In genomic region chrX:103081051-103081450, GRCh38 we compare ENCODE assay signal across 40 cellular contexts. TPM values are rescaled to one million over a fixed set of nuclear protein-coding genes. Genes with fewer than 3 reads are reported as not detected.
"Had no signal": no experiment of that assay in that cellular context is flagged by ENCODE, and none has a peak within 500 bp of the region (broad histone marks: within the 10 kb centered on the region; RNA-seq: fewer than 3 reads in every experiment).

No MANE protein-coding gene starts in this region.

- H3K4me3 Mint-ChIP-seq: activated naive CD4-positive, alpha-beta T cell treated with anti-CD3 and anti-CD28 coated beads for 36 hours; activated naive CD4-positive, alpha-beta T cell treated with anti-CD3 and anti-CD28 coated beads, Interleukin-2, amount 10 ng/mL, durations not matched to agents 7 days and 5 days; activated naive CD4-positive, alpha-beta T cell treated with anti-CD3 and anti-CD28 coated beads, Interleukin-2, amount 50 U/mL, for 24 hours; activated naive CD8-positive, alpha-beta T cell; activated naive CD8-positive, alpha-beta T cell treated with anti-CD3 and anti-CD28 coated beads for 36 hours; activated naive CD8-positive, alpha-beta T cell treated with anti-CD3 and anti-CD28 coated beads, Interleukin-2, amount 10 ng/mL, durations not matched to agents 7 days and 5 days; activated naive CD8-positive, alpha-beta T cell treated with anti-CD3 and anti-CD28 coated beads, Interleukin-2, amount 50 U/mL, for 24 hours; activated T-cell treated with anti-CD3 and anti-CD28 coated beads, Interleukin-2, amount 50 U/mL, for 24 hours; activated T-cell treated with anti-CD3 and anti-CD28 coated beads, Interleukin-2, amount 50 U/mL, for 4 hours; activated T-cell treated with anti-CD3 and anti-CD28 coated beads, Interleukin-2, amount 50 U/mL, for 72 hours; activated T-helper 1 cell treated with anti-CD3 and anti-CD28 coated beads, Interleukin-12 subunit alpha, Interleukin-12 subunit beta, Interleukin-2, Interleukin-4 antibody, amounts not matched to agents 30 ng/mL and 10 ng/mL and 1 ng/mL, durations not matched to agents 14 hours and 24 hours and 36 hours; activated T-helper 17 cell treated with anti-CD3 and anti-CD28 coated beads, Interleukin-2, amount 50 U/mL, for 72 hours; brain; central memory CD8-positive, alpha-beta T cell had no signal

- FAIRE-seq: astrocyte, bronchial epithelial cell had no signal

- H3K27ac Mint-ChIP-seq: activated naive CD4-positive, alpha-beta T cell treated with anti-CD3 and anti-CD28 coated beads for 36 hours; activated naive CD4-positive, alpha-beta T cell treated with anti-CD3 and anti-CD28 coated beads, Interleukin-2, amount 10 ng/mL, durations not matched to agents 7 days and 5 days; activated naive CD4-positive, alpha-beta T cell treated with anti-CD3 and anti-CD28 coated beads, Interleukin-2, amount 50 U/mL, for 24 hours; activated naive CD4-positive, alpha-beta T cell treated with anti-CD3 and anti-CD28 coated beads, Interleukin-2, amount 50 U/mL, for 72 hours; activated naive CD8-positive, alpha-beta T cell; activated naive CD8-positive, alpha-beta T cell treated with anti-CD3 and anti-CD28 coated beads for 36 hours; activated naive CD8-positive, alpha-beta T cell treated with anti-CD3 and anti-CD28 coated beads, Interleukin-2, amount 10 ng/mL, durations not matched to agents 7 days and 5 days; activated naive CD8-positive, alpha-beta T cell treated with anti-CD3 and anti-CD28 coated beads, Interleukin-2, amount 50 U/mL, for 24 hours; activated T-cell treated with anti-CD3 and anti-CD28 coated beads, Interleukin-2, amount 50 U/mL, for 24 hours; activated T-cell treated with anti-CD3 and anti-CD28 coated beads, Interleukin-2, amount 50 U/mL, for 72 hours; activated T-helper 1 cell treated with anti-CD3 and anti-CD28 coated beads, Interleukin-12 subunit alpha, Interleukin-12 subunit beta, Interleukin-2, Interleukin-4 antibody, amounts not matched to agents 30 ng/mL and 10 ng/mL and 1 ng/mL, durations not matched to agents 14 hours and 24 hours and 36 hours; activated T-helper 17 cell treated with anti-CD3 and anti-CD28 coated beads, Interleukin-2, amount 50 U/mL, for 72 hours; activated T-helper 2 cell treated with anti-CD3 and anti-CD28 coated beads, Interferon-gamma antibody, Interleukin-2, Interleukin-4, amounts not matched to agents 10 μg/mL and 5 μg/mL and 100 μg/mL, durations not matched to agents 14 hours and 24 hours and 36 hours; brain had no signal

- DNase-seq: activated effector memory CD4-positive, alpha-beta T cell treated with anti-CD3 and anti-CD28 coated beads, Interleukin-2, amount 50 U/mL, for 16 hours; activated effector memory CD4-positive, alpha-beta T cell treated with Interleukin-2 at 50 U/mL for 16 hours; activated gamma-delta T cell; activated gamma-delta T cell treated with Interleukin-2 at 50 U/mL for 16 hours; activated naive CD4-positive, alpha-beta T cell; activated naive CD4-positive, alpha-beta T cell treated with anti-CD3 and anti-CD28 coated beads for 36 hours; activated naive CD4-positive, alpha-beta T cell treated with anti-CD3 and anti-CD28 coated beads, Interleukin-2, amount 10 ng/mL, durations not matched to agents 7 days and 5 days; activated naive CD4-positive, alpha-beta T cell treated with anti-CD3 and anti-CD28 coated beads, Interleukin-2, amount 50 U/mL, for 16 hours; activated naive CD4-positive, alpha-beta T cell treated with Interleukin-2 at 50 U/mL for 16 hours; activated naive CD8-positive, alpha-beta T cell treated with anti-CD3 and anti-CD28 coated beads for 36 hours; activated naive CD8-positive, alpha-beta T cell treated with anti-CD3 and anti-CD28 coated beads, Interleukin-2, amount 10 ng/mL, durations not matched to agents 7 days and 5 days; activated naive CD8-positive, alpha-beta T cell treated with anti-CD3 and anti-CD28 coated beads, Interleukin-2, amount 50 U/mL, for 24 hours; activated T-cell treated with anti-CD3 and anti-CD28 coated beads, Interleukin-2, amount 50 U/mL, for 1 hour; activated T-cell treated with anti-CD3 and anti-CD28 coated beads, Interleukin-2, amount 50 U/mL, for 24 hours; activated T-cell treated with anti-CD3 and anti-CD28 coated beads, Interleukin-2, amount 50 U/mL, for 4 hours; activated T-cell treated with anti-CD3 and anti-CD28 coated beads, Interleukin-2, amount 50 U/mL, for 48 hours; activated T-cell treated with anti-CD3 and anti-CD28 coated beads, Interleukin-2, amount 50 U/mL, for 72 hours; adrenal gland; amniotic stem cell; amygdala; anterior cingulate cortex; aorta; brain microvascular endothelial cell; caudate nucleus; central memory CD4-positive, alpha-beta T cell; cerebellar nuclear complex had no signal

- H3K4me1 Mint-ChIP-seq: activated naive CD4-positive, alpha-beta T cell treated with anti-CD3 and anti-CD28 coated beads, Interleukin-2, amount 10 ng/mL, durations not matched to agents 7 days and 5 days; activated naive CD4-positive, alpha-beta T cell treated with anti-CD3 and anti-CD28 coated beads, Interleukin-2, amount 50 U/mL, for 24 hours; activated naive CD8-positive, alpha-beta T cell treated with anti-CD3 and anti-CD28 coated beads for 36 hours; activated naive CD8-positive, alpha-beta T cell treated with anti-CD3 and anti-CD28 coated beads, Interleukin-2, amount 10 ng/mL, durations not matched to agents 7 days and 5 days; activated naive CD8-positive, alpha-beta T cell treated with anti-CD3 and anti-CD28 coated beads, Interleukin-2, amount 50 U/mL, for 24 hours; activated T-helper 17 cell treated with anti-CD3 and anti-CD28 coated beads, Interleukin-2, amount 50 U/mL, for 72 hours; brain; central memory CD8-positive, alpha-beta T cell had no signal

- ATAC-seq: activated naive CD4-positive, alpha-beta T cell treated with anti-CD3 and anti-CD28 coated beads, Interleukin-2, amount 50 U/mL, for 72 hours; activated naive CD8-positive, alpha-beta T cell treated with anti-CD3 and anti-CD28 coated beads, Interleukin-2, amount 50 U/mL, for 24 hours; activated T-cell treated with anti-CD3 and anti-CD28 coated beads, Interleukin-2, amount 50 U/mL, for 4 hours; activated T-cell treated with anti-CD3 and anti-CD28 coated beads, Interleukin-2, amount 50 U/mL, for 72 hours; activated T-helper 17 cell treated with anti-CD3 and anti-CD28 coated beads, Interleukin-2, amount 50 U/mL, for 72 hours had no signal

- H3K27me3 ChIP-seq: ascending aorta, brain microvascular endothelial cell, cardiac muscle cell had no signal

- H3K4me3 ChIP-seq: adrenal gland, ascending aorta, breast epithelium, cardiac muscle cell had no signal

- H3K4me1 ChIP-seq: adrenal gland, ascending aorta, breast epithelium had no signal

- H3K36me3 Mint-ChIP-seq: activated naive CD4-positive, alpha-beta T cell treated with anti-CD3 and anti-CD28 coated beads, Interleukin-2, amount 10 ng/mL, durations not matched to agents 7 days and 5 days; activated naive CD4-positive, alpha-beta T cell treated with anti-CD3 and anti-CD28 coated beads, Interleukin-2, amount 50 U/mL, for 24 hours; activated naive CD4-positive, alpha-beta T cell treated with anti-CD3 and anti-CD28 coated beads, Interleukin-2, amount 50 U/mL, for 72 hours; activated naive CD8-positive, alpha-beta T cell; activated naive CD8-positive, alpha-beta T cell treated with anti-CD3 and anti-CD28 coated beads for 36 hours; activated naive CD8-positive, alpha-beta T cell treated with anti-CD3 and anti-CD28 coated beads, Interleukin-2, amount 10 ng/mL, durations not matched to agents 7 days and 5 days; brain had no signal

- H3K9me3 ChIP-seq: adrenal gland, ascending aorta, breast epithelium had no signal

- H3K9me3 Mint-ChIP-seq: activated naive CD4-positive, alpha-beta T cell treated with anti-CD3 and anti-CD28 coated beads for 36 hours; activated naive CD4-positive, alpha-beta T cell treated with anti-CD3 and anti-CD28 coated beads, Interleukin-2, amount 10 ng/mL, durations not matched to agents 7 days and 5 days; activated naive CD4-positive, alpha-beta T cell treated with anti-CD3 and anti-CD28 coated beads, Interleukin-2, amount 50 U/mL, for 24 hours; activated naive CD4-positive, alpha-beta T cell treated with anti-CD3 and anti-CD28 coated beads, Interleukin-2, amount 50 U/mL, for 72 hours; activated naive CD8-positive, alpha-beta T cell treated with anti-CD3 and anti-CD28 coated beads for 36 hours; activated naive CD8-positive, alpha-beta T cell treated with anti-CD3 and anti-CD28 coated beads, Interleukin-2, amount 10 ng/mL, durations not matched to agents 7 days and 5 days; activated naive CD8-positive, alpha-beta T cell treated with anti-CD3 and anti-CD28 coated beads, Interleukin-2, amount 50 U/mL, for 24 hours; activated T-cell treated with anti-CD3 and anti-CD28 coated beads, Interleukin-2, amount 50 U/mL, for 24 hours; activated T-cell treated with anti-CD3 and anti-CD28 coated beads, Interleukin-2, amount 50 U/mL, for 4 hours; activated T-cell treated with anti-CD3 and anti-CD28 coated beads, Interleukin-2, amount 50 U/mL, for 72 hours; activated T-helper 1 cell treated with anti-CD3 and anti-CD28 coated beads, Interleukin-12 subunit alpha, Interleukin-12 subunit beta, Interleukin-2, Interleukin-4 antibody, amounts not matched to agents 30 ng/mL and 10 ng/mL and 1 ng/mL, durations not matched to agents 14 hours and 24 hours and 36 hours; activated T-helper 17 cell treated with anti-CD3 and anti-CD28 coated beads, Interleukin-2, amount 50 U/mL, for 72 hours; activated T-helper 2 cell treated with anti-CD3 and anti-CD28 coated beads, Interferon-gamma antibody, Interleukin-2, Interleukin-4, amounts not matched to agents 10 μg/mL and 5 μg/mL and 100 μg/mL, durations not matched to agents 14 hours and 24 hours and 36 hours; central memory CD8-positive, alpha-beta T cell had no signal

- H3K27me3 Mint-ChIP-seq: activated naive CD4-positive, alpha-beta T cell treated with anti-CD3 and anti-CD28 coated beads, Interleukin-2, amount 10 ng/mL, durations not matched to agents 7 days and 5 days; activated naive CD8-positive, alpha-beta T cell treated with anti-CD3 and anti-CD28 coated beads for 36 hours; activated naive CD8-positive, alpha-beta T cell treated with anti-CD3 and anti-CD28 coated beads, Interleukin-2, amount 10 ng/mL, durations not matched to agents 7 days and 5 days had no signal

- H3K27ac ChIP-seq: adrenal gland, ascending aorta, brain microvascular endothelial cell, breast epithelium, cardiac muscle cell had no signal

- H3K36me3 ChIP-seq: adrenal gland, ascending aorta, brain microvascular endothelial cell, breast epithelium, cardiac muscle cell had no signal

RNA-seq across cellular contexts. Expression of gene NXF3, which starts 11.9 kb away (rescaled TPM):
- total RNA-seq: activated naive CD4-positive, alpha-beta T cell treated with anti-CD3 and anti-CD28 coated beads for 36 hours; activated naive CD4-positive, alpha-beta T cell treated with anti-CD3 and anti-CD28 coated beads, Interleukin-2, amount 50 U/mL, for 72 hours; activated naive CD8-positive, alpha-beta T cell treated with anti-CD3 and anti-CD28 coated beads for 36 hours; activated naive CD8-positive, alpha-beta T cell treated with anti-CD3 and anti-CD28 coated beads, Interleukin-2, amount 10 ng/mL, durations not matched to agents 7 days and 5 days; activated T-cell treated with anti-CD3 and anti-CD28 coated beads, Interleukin-2, amount 50 U/mL, for 4 hours; activated T-helper 1 cell treated with anti-CD3 and anti-CD28 coated beads, Interleukin-12 subunit alpha, Interleukin-12 subunit beta, Interleukin-2, Interleukin-4 antibody, amounts not matched to agents 30 ng/mL and 10 ng/mL and 1 ng/mL, durations not matched to agents 14 hours and 24 hours and 36 hours; activated T-helper 17 cell treated with anti-CD3 and anti-CD28 coated beads, Interleukin-2, amount 50 U/mL, for 72 hours; activated T-helper 2 cell treated with anti-CD3 and anti-CD28 coated beads, Interferon-gamma antibody, Interleukin-2, Interleukin-4, amounts not matched to agents 10 μg/mL and 5 μg/mL and 100 μg/mL, durations not matched to agents 14 hours and 24 hours and 36 hours; ascending aorta; astrocyte; bronchial epithelial cell; cerebellum had no signal
- polyA plus RNA-seq: cardiac muscle cell had no signal

RNA-seq across cellular contexts. Expression of gene BEX1, which starts 17.1 kb away (rescaled TPM):
- total RNA-seq: activated naive CD8-positive, alpha-beta T cell treated with anti-CD3 and anti-CD28 coated beads, Interleukin-2, amount 10 ng/mL, durations not matched to agents 7 days and 5 days; activated T-helper 1 cell treated with anti-CD3 and anti-CD28 coated beads, Interleukin-12 subunit alpha, Interleukin-12 subunit beta, Interleukin-2, Interleukin-4 antibody, amounts not matched to agents 30 ng/mL and 10 ng/mL and 1 ng/mL, durations not matched to agents 14 hours and 24 hours and 36 hours; activated T-helper 2 cell treated with anti-CD3 and anti-CD28 coated beads, Interferon-gamma antibody, Interleukin-2, Interleukin-4, amounts not matched to agents 10 μg/mL and 5 μg/mL and 100 μg/mL, durations not matched to agents 14 hours and 24 hours and 36 hours; ascending aorta; bronchial epithelial cell had no signal
